ENCODE assay signal across 3 cellular contexts in the genomic region with DNA sequence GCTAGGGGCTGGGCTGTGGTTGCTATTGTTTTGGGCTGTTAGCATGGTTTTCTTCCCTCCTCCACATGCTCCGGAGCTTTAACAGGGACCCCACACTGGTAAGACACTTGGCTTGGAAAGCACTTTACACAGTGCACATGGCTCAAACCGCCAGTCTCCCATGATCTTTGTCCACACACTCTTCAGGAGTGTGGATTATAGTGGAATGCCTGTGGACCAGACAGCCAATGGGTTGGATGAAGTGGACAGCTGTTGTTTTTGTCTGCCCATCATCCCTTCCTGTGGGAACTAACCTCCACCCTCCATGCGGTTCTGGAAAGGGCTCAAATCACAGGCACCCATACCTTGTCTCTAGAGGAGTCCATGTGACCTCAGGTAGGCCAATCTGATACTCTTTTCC.
TF ChIP-seq lines count a peak whose summit lies in the region.

No MANE protein-coding gene starts in this region.

TF ChIP-seq in GM23338, 12 proteins besides CTCF, POLR2A, EP300 and RAD21 (continues in another document):
- TF ChIP-seq, protein P1, sequence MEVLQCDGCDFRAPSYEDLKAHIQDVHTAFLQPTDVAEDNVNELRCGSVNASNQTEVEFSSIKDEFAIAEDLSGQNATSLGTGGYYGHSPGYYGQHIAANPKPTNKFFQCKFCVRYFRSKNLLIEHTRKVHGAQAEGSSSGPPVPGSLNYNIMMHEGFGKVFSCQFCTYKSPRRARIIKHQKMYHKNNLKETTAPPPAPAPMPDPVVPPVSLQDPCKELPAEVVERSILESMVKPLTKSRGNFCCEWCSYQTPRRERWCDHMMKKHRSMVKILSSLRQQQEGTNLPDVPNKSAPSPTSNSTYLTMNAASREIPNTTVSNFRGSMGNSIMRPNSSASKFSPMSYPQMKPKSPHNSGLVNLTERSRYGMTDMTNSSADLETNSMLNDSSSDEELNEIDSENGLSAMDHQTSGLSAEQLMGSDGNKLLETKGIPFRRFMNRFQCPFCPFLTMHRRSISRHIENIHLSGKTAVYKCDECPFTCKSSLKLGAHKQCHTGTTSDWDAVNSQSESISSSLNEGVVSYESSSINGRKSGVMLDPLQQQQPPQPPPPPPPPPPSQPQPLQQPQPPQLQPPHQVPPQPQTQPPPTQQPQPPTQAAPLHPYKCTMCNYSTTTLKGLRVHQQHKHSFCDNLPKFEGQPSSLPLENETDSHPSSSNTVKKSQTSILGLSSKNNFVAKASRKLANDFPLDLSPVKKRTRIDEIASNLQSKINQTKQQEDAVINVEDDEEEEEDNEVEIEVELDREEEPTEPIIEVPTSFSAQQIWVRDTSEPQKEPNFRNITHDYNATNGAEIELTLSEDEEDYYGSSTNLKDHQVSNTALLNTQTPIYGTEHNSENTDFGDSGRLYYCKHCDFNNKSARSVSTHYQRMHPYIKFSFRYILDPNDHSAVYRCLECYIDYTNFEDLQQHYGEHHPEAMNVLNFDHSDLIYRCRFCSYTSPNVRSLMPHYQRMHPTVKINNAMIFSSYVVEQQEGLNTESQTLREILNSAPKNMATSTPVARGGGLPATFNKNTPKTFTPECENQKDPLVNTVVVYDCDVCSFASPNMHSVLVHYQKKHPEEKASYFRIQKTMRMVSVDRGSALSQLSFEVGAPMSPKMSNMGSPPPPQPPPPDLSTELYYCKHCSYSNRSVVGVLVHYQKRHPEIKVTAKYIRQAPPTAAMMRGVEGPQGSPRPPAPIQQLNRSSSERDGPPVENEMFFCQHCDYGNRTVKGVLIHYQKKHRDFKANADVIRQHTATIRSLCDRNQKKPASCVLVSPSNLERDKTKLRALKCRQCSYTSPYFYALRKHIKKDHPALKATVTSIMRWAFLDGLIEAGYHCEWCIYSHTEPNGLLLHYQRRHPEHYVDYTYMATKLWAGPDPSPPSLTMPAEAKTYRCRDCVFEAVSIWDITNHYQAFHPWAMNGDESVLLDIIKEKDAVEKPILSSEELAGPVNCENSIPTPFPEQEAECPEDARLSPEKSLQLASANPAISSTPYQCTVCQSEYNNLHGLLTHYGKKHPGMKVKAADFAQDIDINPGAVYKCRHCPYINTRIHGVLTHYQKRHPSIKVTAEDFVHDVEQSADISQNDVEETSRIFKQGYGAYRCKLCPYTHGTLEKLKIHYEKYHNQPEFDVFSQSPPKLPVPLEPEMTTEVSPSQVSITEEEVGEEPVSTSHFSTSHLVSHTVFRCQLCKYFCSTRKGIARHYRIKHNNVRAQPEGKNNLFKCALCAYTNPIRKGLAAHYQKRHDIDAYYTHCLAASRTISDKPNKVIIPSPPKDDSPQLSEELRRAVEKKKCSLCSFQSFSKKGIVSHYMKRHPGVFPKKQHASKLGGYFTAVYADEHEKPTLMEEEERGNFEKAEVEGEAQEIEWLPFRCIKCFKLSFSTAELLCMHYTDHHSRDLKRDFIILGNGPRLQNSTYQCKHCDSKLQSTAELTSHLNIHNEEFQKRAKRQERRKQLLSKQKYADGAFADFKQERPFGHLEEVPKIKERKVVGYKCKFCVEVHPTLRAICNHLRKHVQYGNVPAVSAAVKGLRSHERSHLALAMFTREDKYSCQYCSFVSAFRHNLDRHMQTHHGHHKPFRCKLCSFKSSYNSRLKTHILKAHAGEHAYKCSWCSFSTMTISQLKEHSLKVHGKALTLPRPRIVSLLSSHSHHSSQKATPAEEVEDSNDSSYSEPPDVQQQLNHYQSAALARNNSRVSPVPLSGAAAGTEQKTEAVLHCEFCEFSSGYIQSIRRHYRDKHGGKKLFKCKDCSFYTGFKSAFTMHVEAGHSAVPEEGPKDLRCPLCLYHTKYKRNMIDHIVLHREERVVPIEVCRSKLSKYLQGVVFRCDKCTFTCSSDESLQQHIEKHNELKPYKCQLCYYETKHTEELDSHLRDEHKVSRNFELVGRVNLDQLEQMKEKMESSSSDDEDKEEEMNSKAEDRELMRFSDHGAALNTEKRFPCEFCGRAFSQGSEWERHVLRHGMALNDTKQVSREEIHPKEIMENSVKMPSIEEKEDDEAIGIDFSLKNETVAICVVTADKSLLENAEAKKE (CRISPR knock-in tag; IDR thresholded peaks at IDR 0.05) = no peak

TF ChIP-seq in H1, 55 proteins besides CTCF, POLR2A, EP300 and RAD21:
- TF ChIP-seq ZNF274 (IDR thresholded peaks at IDR 0.05; ENCODE audit: borderline replicate concordance, extremely low read depth, low read length) (no peak), SP4 (IDR thresholded peaks at IDR 0.05; ENCODE audit: low read length) (no peak), CTBP2 (IDR thresholded peaks at IDR 0.05; ENCODE audit: borderline replicate concordance, insufficient read depth, insufficient read length, low read length) (no peak), EZH2 (IDR thresholded peaks at IDR 0.05; ENCODE audit: low read depth, low read length, severe bottlenecking) (no peak), SIX5 (IDR thresholded peaks at IDR 0.05; ENCODE audit: low read depth, low read length) (no peak), CBX8 (IDR thresholded peaks at IDR 0.05; ENCODE audit: borderline replicate concordance, low read depth, low read length) (no peak)

TF ChIP-seq in HepG2, 621 proteins besides CTCF, POLR2A, EP300 and RAD21:
- TF ChIP-seq DMTF1 (CRISPR knock-in tag; IDR thresholded peaks at IDR 0.05) (0 out of 2 replicates have a peak, but pooled peaks have one; percentile 2), THYN1 (CRISPR knock-in tag; IDR thresholded peaks at IDR 0.05; ENCODE audit: borderline replicate concordance, low read depth) (no peak), MYC (CRISPR knock-in tag; IDR thresholded peaks at IDR 0.05; ENCODE audit: borderline replicate concordance) (0 out of 2 replicates have a peak, but pooled peaks have one; percentile 9)
- TF ChIP-seq, protein P2, sequence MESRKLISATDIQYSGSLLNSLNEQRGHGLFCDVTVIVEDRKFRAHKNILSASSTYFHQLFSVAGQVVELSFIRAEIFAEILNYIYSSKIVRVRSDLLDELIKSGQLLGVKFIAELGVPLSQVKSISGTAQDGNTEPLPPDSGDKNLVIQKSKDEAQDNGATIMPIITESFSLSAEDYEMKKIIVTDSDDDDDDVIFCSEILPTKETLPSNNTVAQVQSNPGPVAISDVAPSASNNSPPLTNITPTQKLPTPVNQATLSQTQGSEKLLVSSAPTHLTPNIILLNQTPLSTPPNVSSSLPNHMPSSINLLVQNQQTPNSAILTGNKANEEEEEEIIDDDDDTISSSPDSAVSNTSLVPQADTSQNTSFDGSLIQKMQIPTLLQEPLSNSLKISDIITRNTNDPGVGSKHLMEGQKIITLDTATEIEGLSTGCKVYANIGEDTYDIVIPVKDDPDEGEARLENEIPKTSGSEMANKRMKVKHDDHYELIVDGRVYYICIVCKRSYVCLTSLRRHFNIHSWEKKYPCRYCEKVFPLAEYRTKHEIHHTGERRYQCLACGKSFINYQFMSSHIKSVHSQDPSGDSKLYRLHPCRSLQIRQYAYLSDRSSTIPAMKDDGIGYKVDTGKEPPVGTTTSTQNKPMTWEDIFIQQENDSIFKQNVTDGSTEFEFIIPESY (CRISPR knock-in tag; IDR thresholded peaks at IDR 0.05) = peak; percentile 45; the same call in 1 of the 2 replicates
